Comparison of ENCODE assay signal across 17 cellular contexts in genomic region chr13:60158321-60158801, GRCh38. TPM values are rescaled to one million over a fixed set of nuclear protein-coding genes. Genes with fewer than 3 reads are reported as not detected.
A peak's percentile ranks its signal among the peaks of the same experiment; 100 is the strongest.
DNase-seq lines count a peak whose midpoint lies in the region; ATAC-seq, FAIRE-seq and TF ChIP-seq lines count a peak whose summit lies in the region.
"Had no signal": no experiment of that assay in that cellular context is flagged by ENCODE, and none has a peak within 500 bp of the region (broad histone marks: within the 10 kb centered on the region; RNA-seq: fewer than 3 reads in every experiment).

No MANE protein-coding gene starts in this region.

- peaks cover 10% of the 10 kb centered on the region for H3K4me1 ChIP-seq in GM23338 (ENCODE audit: insufficient read depth)
- H3K4me1 ChIP-seq: uterus had no signal

- H3K36me3 Mint-ChIP-seq in GM23338 (ENCODE audit: low read depth) = peaks cover 11% of the 10 kb centered on the region

- peaks cover 28% of the 10 kb centered on the region for H3K4me1 Mint-ChIP-seq in GM23338

- no peaks in the 10 kb centered on the region for H3K9me2 ChIP-seq in GM23338 (ENCODE audit: insufficient read depth)

- H3K9me3 Mint-ChIP-seq in GM23338 = no peaks in the 10 kb centered on the region; the same call in 2 of the 3 replicates
- H3K9me3 Mint-ChIP-seq: activated T-cell treated with anti-CD3 and anti-CD28 coated beads, Interleukin-2, amount 50 U/mL, for 4 hours had no signal

- H3K27me3 ChIP-seq in GM23338 (ENCODE audit: insufficient read depth) = no peaks in the 10 kb centered on the region
- H3K27me3 ChIP-seq in kidney epithelial cell (ENCODE audit: control insufficient read depth, insufficient read depth, low read length) = no peaks in the 10 kb centered on the region
- H3K27me3 ChIP-seq: uterus had no signal

- in situ Hi-C loops in G401 (cut with HindIII; ENCODE audit: low sequenced_read_pairs) = no loop called here

- no peaks in the 10 kb centered on the region for H3F3A ChIP-seq in GM23338 (replicated peaks; ENCODE audit: low read depth)

- H3K27ac ChIP-seq in GM23338 (ENCODE audit: low read depth) = peak overlapping the region; percentile 21; the same call in 1 of the 2 replicates
- H3K27ac ChIP-seq: HL-60, uterus had no signal

- H3K79me2 ChIP-seq in GM23338 (replicated peaks; ENCODE audit: insufficient read depth) = peaks cover 98% of the 10 kb centered on the region

- no peak overlapping the region for H2AFZ ChIP-seq in GM23338

- no peaks in the 10 kb centered on the region for H3K36me3 ChIP-seq in GM23338 (ENCODE audit: insufficient read depth)
- peaks cover 1% of the 10 kb centered on the region for H3K36me3 ChIP-seq in kidney epithelial cell (ENCODE audit: control insufficient read depth, insufficient read depth, low read length)
- H3K36me3 ChIP-seq: uterus had no signal

- H3K4me2 ChIP-seq in GM23338 = no peak overlapping the region

- no peak for DNase-seq in GM18507 (ENCODE audit: extremely low spot score, insufficient read length, low read depth)
- DNase-seq in GM23338 (ENCODE audit: low spot score) = peak; percentile 37
- peak; percentile 59 for DNase-seq in kidney epithelial cell (ENCODE audit: low read depth)
- no peak for DNase-seq in effector CD4-positive, alpha-beta T cell
- no peak for DNase-seq in AG08396 (ENCODE audit: low spot score)
- no peak for DNase-seq in G401 (ENCODE audit: low spot score)
- DNase-seq: activated CD4-positive, alpha-beta T cell treated with anti-CD3 and anti-CD28 coated beads for 36 hours; activated T-cell treated with anti-CD3 and anti-CD28 coated beads, Interleukin-2, amount 50 U/mL, for 4 hours; dermis blood vessel endothelial cell; DMS79 treated with DMSO at 0.1 percent for 48 hours; foreskin fibroblast; stimulated activated CD4-positive, alpha-beta T cell treated with anti-CD3 and anti-CD28 coated beads, Interleukin-4, amount 100 ng/mL, for 1 hour; stimulated activated naive B cell treated with anti-CD40 and anti-IgM and Interleukin-4, amounts not matched to agents 10 μg/mL and 1 μg/mL and 100 μg/mL, for 72 hours; uterus had no signal

- TF ChIP-seq CTCF in GM23338 (conservative IDR thresholded peaks at IDR 0.05; ENCODE audit: low read depth in 2 of 2) (no peak), kidney epithelial cell (IDR thresholded peaks at IDR 0.05; ENCODE audit: insufficient read depth, low read length, poor library complexity, severe bottlenecking) (no peak)

- peak; percentile 83 for FAIRE-seq in GM18507 (lab: Jason Lieb, UNC)

- no peak overlapping the region for H3K4me3 Mint-ChIP-seq in GM23338
- H3K4me3 Mint-ChIP-seq: activated CD4-positive, alpha-beta T cell treated with anti-CD3 and anti-CD28 coated beads for 36 hours; activated T-cell treated with anti-CD3 and anti-CD28 coated beads, Interleukin-2, amount 50 U/mL, for 4 hours; stimulated activated naive B cell treated with anti-CD40 and anti-IgM and Interleukin-4, amounts not matched to agents 10 μg/mL and 1 μg/mL and 100 μg/mL, for 72 hours had no signal

- no peak overlapping the region for H3K4me3 ChIP-seq in GM23338
- no peak overlapping the region for H3K4me3 ChIP-seq in kidney epithelial cell (ENCODE audit: low read depth, low read length)
- H3K4me3 ChIP-seq: uterus had no signal

- H4K20me1 ChIP-seq in GM23338 (replicated peaks; ENCODE audit: insufficient read depth) = no peaks in the 10 kb centered on the region

- no peak overlapping the region for H3K27ac Mint-ChIP-seq in GM23338
- H3K27ac Mint-ChIP-seq: activated CD4-positive, alpha-beta T cell treated with anti-CD3 and anti-CD28 coated beads for 36 hours; stimulated activated naive B cell treated with anti-CD40 and anti-IgM and Interleukin-4, amounts not matched to agents 10 μg/mL and 1 μg/mL and 100 μg/mL, for 72 hours had no signal

- no peaks in the 10 kb centered on the region for H3K27me3 Mint-ChIP-seq in GM23338 (ENCODE audit: insufficient read depth, low read depth, poor library complexity)
- H3K27me3 Mint-ChIP-seq: activated CD4-positive, alpha-beta T cell treated with anti-CD3 and anti-CD28 coated beads for 36 hours had no signal

- peak; percentile 42 for ATAC-seq in GM23338
- ATAC-seq in HG03571 (IDR thresholded peaks at IDR 0.05; ENCODE audit: unreplicated experiment) = peak; percentile 57
- no peak for ATAC-seq in HG02571 (IDR thresholded peaks at IDR 0.05; ENCODE audit: unreplicated experiment)
- ATAC-seq: activated CD4-positive, alpha-beta T cell treated with anti-CD3 and anti-CD28 coated beads for 36 hours; activated T-cell treated with anti-CD3 and anti-CD28 coated beads, Interleukin-2, amount 50 U/mL, for 4 hours; stimulated activated naive B cell treated with anti-CD40 and anti-IgM and Interleukin-4, amounts not matched to agents 10 μg/mL and 1 μg/mL and 100 μg/mL, for 72 hours had no signal

TF ChIP-seq in GM23338, 12 proteins besides CTCF, POLR2A, EP300 and RAD21:
- no peak for TF ChIP-seq NANOG (IDR thresholded peaks at IDR 0.05; ENCODE audit: borderline replicate concordance)
- TF ChIP-seq ZNF462 (CRISPR knock-in tag; IDR thresholded peaks at IDR 0.05) = peak; percentile 41; the same call in 1 of the 2 replicates

RNA-seq across cellular contexts. Expression of gene DIAPH3, which starts 5.4 kb away (rescaled TPM):
- total RNA-seq in GM23338 (2014; rRNA removed; shearing (Covaris generic)) = 19.5 and 23.4 TPM in 2 replicates
- 23.1 and 30.2 TPM in 2 replicates for polyA plus RNA-seq in GM23338 (2016; fragmentation: Nextera tagmentation; extraction: Ambion mirVana)
- total RNA-seq in kidney epithelial cell = 7.5 and 10.2 TPM in 2 replicates
- 13.7 and 31.3 TPM in 2 replicates for total RNA-seq in G401 (2014; rRNA removed; shearing (Covaris generic))

Comparison
In these comparisons a context has a peak if more than half of its experiments do, and no peak if none do; other contexts are left out.
1. DNase-seq: peak in GM23338 (single experiment) and kidney epithelial cell (single experiment); none in GM18507 (single experiment), effector CD4-positive, alpha-beta T cell (single experiment), AG08396 (single experiment) and G401 (single experiment).